In the genomic region with DNA sequence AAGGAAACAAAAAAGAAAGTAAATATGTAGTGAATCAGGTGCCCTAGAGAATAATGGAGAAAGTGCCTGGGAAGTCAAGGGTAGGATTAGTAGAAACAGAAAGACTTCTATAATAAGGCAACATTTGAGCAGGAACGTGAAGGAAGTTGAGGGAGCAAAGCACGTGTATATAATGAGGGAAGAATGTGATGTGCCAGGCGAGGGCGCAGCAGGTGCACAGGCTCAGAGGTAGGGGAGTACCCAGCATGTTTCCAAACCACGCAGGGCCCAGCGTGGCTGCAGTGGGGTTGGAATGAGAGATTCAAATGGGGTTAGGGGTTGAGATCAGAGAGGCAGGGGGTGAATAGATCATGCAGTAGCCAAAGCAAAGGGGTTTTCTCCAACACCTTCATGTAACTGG, we compare ENCODE assay signal across 1 cellular context.
TF ChIP-seq lines count a peak whose summit lies in the region.

No MANE protein-coding gene starts in this region.

TF ChIP-seq in HepG2, 621 proteins besides CTCF, POLR2A, EP300 and RAD21 (continued from another document):
- no peak for TF ChIP-seq ATF2 (CRISPR knock-in tag; IDR thresholded peaks at IDR 0.05)
- TF ChIP-seq CC2D1A (CRISPR knock-in tag; IDR thresholded peaks at IDR 0.05), result no peak
- no peak for TF ChIP-seq ZSCAN22 (CRISPR knock-in tag; IDR thresholded peaks at IDR 0.05)
- no peak for TF ChIP-seq ZNF230 (CRISPR knock-in tag; IDR thresholded peaks at IDR 0.05)
- TF ChIP-seq MED13 (CRISPR knock-in tag; IDR thresholded peaks at IDR 0.05), result no peak
- no peak for TF ChIP-seq ZNF256 (CRISPR knock-in tag; conservative IDR thresholded peaks at IDR 0.05)
TF ChIP-seq in HepG2: peak in this region for 0.
